ENCODE assay signal across 1 cellular context in genomic region chr12:113296557-113297213, GRCh38.
TF ChIP-seq lines count a peak whose summit lies in the region.

No MANE protein-coding gene starts in this region.

TF ChIP-seq in WTC11, 78 proteins besides CTCF, POLR2A, EP300 and RAD21 (continued from another document):
- TF ChIP-seq E2F4 (CRISPR knock-in tag; IDR thresholded peaks at IDR 0.05; ENCODE audit: borderline replicate concordance, low read depth) (no peak), MLX (CRISPR knock-in tag; IDR thresholded peaks at IDR 0.05) (no peak), ZNF512 (CRISPR knock-in tag; IDR thresholded peaks at IDR 0.05; ENCODE audit: borderline replicate concordance) (no peak), TP53 (CRISPR knock-in tag; IDR thresholded peaks at IDR 0.05) (no peak), TCF7 (CRISPR knock-in tag; IDR thresholded peaks at IDR 0.05; ENCODE audit: low read depth) (no peak), ZBTB43 (CRISPR knock-in tag; IDR thresholded peaks at IDR 0.05) (no peak)
